ENCODE assay signal across 20 cellular contexts in the genomic region with DNA sequence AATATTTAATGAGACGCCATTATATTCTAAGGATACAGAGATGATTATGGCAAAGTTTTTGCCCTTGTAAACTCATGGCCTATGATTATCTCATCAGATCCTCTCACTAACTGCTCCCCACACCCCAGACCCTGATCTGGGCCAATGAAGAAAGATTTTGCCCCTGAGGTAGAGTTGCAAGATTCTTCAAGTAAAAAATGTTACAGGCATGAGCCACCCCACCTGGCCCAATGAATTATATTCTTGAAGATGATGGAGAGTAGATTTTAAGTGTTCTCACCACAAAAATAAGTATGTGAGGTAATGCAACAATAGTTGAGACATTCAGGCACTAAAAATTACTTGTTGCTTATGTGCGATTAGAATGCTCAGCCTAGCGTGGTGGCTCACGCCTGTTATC. TPM values are rescaled to one million over a fixed set of nuclear protein-coding genes. Genes with fewer than 3 reads are reported as not detected.
"Had no signal": no experiment of that assay in that cellular context is flagged by ENCODE, and none has a peak within 500 bp of the region (broad histone marks: within the 10 kb centered on the region; RNA-seq: fewer than 3 reads in every experiment).

No MANE protein-coding gene starts in this region.

- ATAC-seq: lower lobe of right lung had no signal

- DNase-seq: activated CD4-positive, alpha-beta T cell treated with anti-CD3 and anti-CD28 coated beads, Interleukin-2, amount 50 U/mL, for 4 hours; activated T-cell treated with anti-CD3 and anti-CD28 coated beads for 4 hours; anterior cingulate cortex; brain microvascular endothelial cell; central memory CD4-positive, alpha-beta T cell; endodermal cell; foreskin melanocyte; glutamatergic neuron; hypothalamus; lower lobe of right lung; nucleus accumbens; sigmoid colon; stimulated activated CD4-positive, alpha-beta T cell treated with anti-CD3 and anti-CD28 coated beads, Interleukin-4, amount 100 ng/mL, for 4 hours; stimulated activated naive CD4-positive, alpha-beta T cell; WERI-Rb-1 had no signal

- H3K27me3 ChIP-seq: brain microvascular endothelial cell had no signal

- H3K36me3 ChIP-seq: brain microvascular endothelial cell, lower lobe of right lung, sigmoid colon, WERI-Rb-1 had no signal

- H3K9me3 Mint-ChIP-seq: endodermal cell; nephron; T-helper 1 cell treated with Interleukin-12 subunit alpha and Interleukin-12 subunit beta and Interleukin-4 antibody, amounts not matched to agents 30 μg/mL and 1 μg/mL, for 36 hours had no signal

- H3K4me3 Mint-ChIP-seq: endodermal cell; nephron; T-helper 1 cell treated with Interleukin-12 subunit alpha and Interleukin-12 subunit beta and Interleukin-4 antibody, amounts not matched to agents 30 μg/mL and 1 μg/mL, for 36 hours had no signal

- H3K27ac ChIP-seq: brain microvascular endothelial cell, epithelial cell of prostate, lower lobe of right lung, sigmoid colon, WERI-Rb-1 had no signal

- H3K9me3 ChIP-seq: lower lobe of right lung, sigmoid colon had no signal

- H3K4me1 Mint-ChIP-seq: nephron had no signal

- H3K4me3 ChIP-seq: lower lobe of right lung, sigmoid colon had no signal

- H3K27ac Mint-ChIP-seq: endodermal cell; nephron; T-helper 1 cell treated with Interleukin-12 subunit alpha and Interleukin-12 subunit beta and Interleukin-4 antibody, amounts not matched to agents 30 μg/mL and 1 μg/mL, for 36 hours had no signal

RNA-seq across cellular contexts. Expression of gene CNR2, which starts 1.8 kb away (rescaled TPM):
- total RNA-seq: endodermal cell, lower lobe of right lung, sigmoid colon, ureter had no signal
- polyA plus RNA-seq: keratinocyte had no signal
